ENCODE assay signal across 8 cellular contexts in the genomic region with DNA sequence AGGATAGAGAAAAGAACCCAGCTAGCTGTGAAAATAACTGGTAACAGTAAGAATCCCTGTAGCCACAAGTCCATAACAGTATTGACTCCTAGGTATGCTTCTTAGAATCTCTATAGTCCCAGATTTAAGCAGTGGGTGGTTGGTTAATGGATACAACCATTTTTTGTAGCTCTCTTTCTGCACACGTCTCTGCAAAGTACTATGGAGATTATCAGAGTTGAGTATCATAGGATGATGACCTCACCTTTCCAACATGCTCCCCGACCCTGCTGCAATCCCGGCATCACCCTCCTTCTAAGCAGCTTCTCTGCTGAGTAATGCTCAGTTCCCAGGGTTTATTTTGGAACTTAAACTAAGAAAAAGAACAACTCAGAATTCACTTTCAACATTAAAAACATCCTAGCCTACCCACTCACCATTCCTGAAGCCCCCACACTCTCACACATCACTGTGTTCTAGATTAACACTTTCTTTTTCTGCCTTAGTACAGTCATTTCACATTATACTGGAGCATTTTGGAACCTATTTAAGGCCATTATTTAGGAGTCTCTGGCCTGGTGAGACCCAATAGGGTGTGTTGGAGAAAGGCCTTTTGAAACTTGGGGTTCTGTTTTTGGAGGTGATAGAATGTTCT. TPM values are rescaled to one million over a fixed set of nuclear protein-coding genes. Genes with fewer than 3 reads are reported as not detected.
A peak's percentile ranks its signal among the peaks of the same experiment; 100 is the strongest.
DNase-seq lines count a peak whose midpoint lies in the region; ATAC-seq and TF ChIP-seq lines count a peak whose summit lies in the region.
"Had no signal": no experiment of that assay in that cellular context is flagged by ENCODE, and none has a peak within 500 bp of the region (broad histone marks: within the 10 kb centered on the region; RNA-seq: fewer than 3 reads in every experiment).

No MANE protein-coding gene starts in this region.

- H3K4me3 ChIP-seq in fibroblast of mammary gland (ENCODE audit: control insufficient read depth, low read depth, low read length) (no peak overlapping the region), sigmoid colon (no peak overlapping the region)

- H3K4me1 ChIP-seq in sigmoid colon = peaks cover 0 to 26% (median 14%) of the 10 kb centered on the region in 4 donors

- intact Hi-C loops in sigmoid colon (cut with DNase I) = no loop called here

- no peak for TF ChIP-seq EP300 in sigmoid colon (IDR thresholded peaks at IDR 0.05)

- 79 to 88% methylated on average over 3 of the region's 3 CpGs for WGBS in sigmoid colon, 2 donors

- H3K9me3 ChIP-seq in sigmoid colon = no peaks in the 10 kb centered on the region

- peak; percentile 38 for DNase-seq in G401 (ENCODE audit: low spot score)
- peak; percentile 73 for DNase-seq in RKO (ENCODE audit: low spot score)
- DNase-seq in fibroblast of mammary gland (ENCODE audit: low read depth) = peak; percentile 92
- peak; percentile 11 for DNase-seq in sigmoid colon
- no peak for DNase-seq in GM10266 (ENCODE audit: extremely low spot score)
- DNase-seq in NCI-H748 (lab: John Stamatoyannopoulos, UW; ENCODE audit: unreplicated experiment) = no peak
- DNase-seq: SW 1271 had no signal

- no peaks in the 10 kb centered on the region for H3K27me3 ChIP-seq in sigmoid colon

- peak overlapping the region in 1 of 4 donors; percentile 41 for H3K27ac ChIP-seq in sigmoid colon

- no peaks in the 10 kb centered on the region for H3K36me3 ChIP-seq in sigmoid colon

- in situ Hi-C loops in G401 (cut with HindIII; ENCODE audit: low sequenced_read_pairs) = no loop called here

- TF ChIP-seq CTCF in fibroblast of mammary gland (conservative IDR thresholded peaks at IDR 0.05; ENCODE audit: control insufficient read depth, insufficient read depth, low read depth, low read length) (no peak), sigmoid colon (IDR thresholded peaks at IDR 0.05) (no peak), GM10266 (IDR thresholded peaks at IDR 0.05; ENCODE audit: control insufficient read depth, insufficient read depth, low read depth, missing control alignments) (no peak)

- no peak for TF ChIP-seq POLR2A in sigmoid colon (IDR thresholded peaks at IDR 0.05)

- no peak for ATAC-seq in HG03442 (IDR thresholded peaks at IDR 0.05; ENCODE audit: unreplicated experiment)

RNA-seq across cellular contexts. Expression of a gene that starts 2.7 kb away (rescaled TPM):
- 8.1 and 11.0 TPM in 2 replicates for total RNA-seq in G401 (2014; rRNA removed; shearing (Covaris generic))
- total RNA-seq in sigmoid colon = 1 to 10 TPM; 2.1 to 5.0 (median 4.1) TPM
- polyA plus RNA-seq in sigmoid colon = 1 to 10 TPM in 1 of 3 donors, under 1 TPM in 2; 0.60 to 2.9 (median 0.69) TPM

RNA-seq across cellular contexts. Expression of a gene that starts 3.4 kb away (rescaled TPM):
- 54.4 and 84.6 TPM in 2 replicates for total RNA-seq in G401 (2014; rRNA removed; shearing (Covaris generic))
- total RNA-seq in sigmoid colon = 10 to 100 TPM; 37.8 to 53.6 (median 47.1) TPM
- 10 to 100 TPM; 35.4 to 82.8 (median 52.7) TPM for polyA plus RNA-seq in sigmoid colon

RNA-seq across cellular contexts. Expression of a gene that starts 7.7 kb away (rescaled TPM):
- total RNA-seq in G401 (2014; rRNA removed; shearing (Covaris generic)) = 4.6 and 7.8 TPM in 2 replicates
- 10 to 100 TPM; 20.6 to 27.0 (median 25.3) TPM for total RNA-seq in sigmoid colon
- 1 to 10 TPM; 3.6 to 7.9 (median 4.2) TPM for polyA plus RNA-seq in sigmoid colon

RNA-seq across cellular contexts. Expression of a gene that starts 15.3 kb away (rescaled TPM):
- 0.07 TPM in 1 of 2 replicates, not detected in the other for total RNA-seq in G401 (2014; rRNA removed; shearing (Covaris generic))
- total RNA-seq in sigmoid colon = 1 to 10 TPM; 4.1 to 7.8 (median 7.0) TPM
- polyA plus RNA-seq in sigmoid colon = 1 to 10 TPM in 2 of 3 donors, under 1 TPM in 1; 0.46 to 2.3 (median 1.2) TPM

RNA-seq across cellular contexts. Expression of a gene that starts 26.5 kb away (rescaled TPM):
- not detected in 2 replicates for total RNA-seq in G401 (2014; rRNA removed; shearing (Covaris generic))
- under 1 TPM in 2 of 4 donors, not detected in 2; 0.28 to 0.36 TPM for total RNA-seq in sigmoid colon
- polyA plus RNA-seq in sigmoid colon = under 1 TPM in 1 of 3 donors, not detected in 2; 0.47 TPM

Comparison
In these comparisons a context has a peak if more than half of its experiments do, and no peak if none do; other contexts are left out.
1. DNase-seq: peak in G401 (single experiment), RKO (single experiment), fibroblast of mammary gland (single experiment) and sigmoid colon (single experiment); none in GM10266 (single experiment) and NCI-H748 (single experiment).